8 cellular contexts compared by ENCODE assay signal in genomic region chr1:116826818-116827606, GRCh38.
A peak's percentile ranks its signal among the peaks of the same experiment; 100 is the strongest.
DNase-seq lines count a peak whose midpoint lies in the region; ATAC-seq, FAIRE-seq and TF ChIP-seq lines count a peak whose summit lies in the region.

No MANE protein-coding gene starts in this region.

- H3K9me3 ChIP-seq in prostate gland: no peaks in the 10 kb centered on the region

- H3K4me3 ChIP-seq in KMS-11 (IDR thresholded peaks at IDR 0.05; ENCODE audit: insufficient read depth, low read depth, low read length): no peak overlapping the region
- H3K4me3 ChIP-seq in prostate gland: no peak overlapping the region

- no peak overlapping the region for H3K9ac ChIP-seq in KMS-11

- peak; percentile 75 for FAIRE-seq in GM12891 (lab: Jason Lieb, UNC)

- no peaks in the 10 kb centered on the region for H3K27me3 ChIP-seq in KMS-11 (ENCODE audit: insufficient read depth, low read depth)
- no peaks in the 10 kb centered on the region for H3K27me3 ChIP-seq in prostate gland (replicated peaks; ENCODE audit: insufficient read depth)

- no peaks in the 10 kb centered on the region for H3K79me2 ChIP-seq in KMS-11 (ENCODE audit: insufficient read depth, low read depth)

- ATAC-seq in GM21786 (IDR thresholded peaks at IDR 0.05; ENCODE audit: unreplicated experiment) (peak; percentile 91), HG03025 (IDR thresholded peaks at IDR 0.05; ENCODE audit: low FRiP score, unreplicated experiment) (no peak)

- H4K20me1 ChIP-seq in KMS-11 (ENCODE audit: insufficient read depth): no peaks in the 10 kb centered on the region

- peak overlapping the region; percentile 43 for H3K27ac ChIP-seq in KMS-11
- H3K27ac ChIP-seq in prostate gland: no peak overlapping the region

- no peaks in the 10 kb centered on the region for H3K36me3 ChIP-seq in KMS-11 (ENCODE audit: insufficient read depth)
- no peaks in the 10 kb centered on the region for H3K36me3 ChIP-seq in prostate gland

- peaks cover 16% of the 10 kb centered on the region for H3K4me1 ChIP-seq in KMS-11 (ENCODE audit: low read depth, poor library complexity, severe bottlenecking)
- H3K4me1 ChIP-seq in prostate gland (replicated peaks): no peaks in the 10 kb centered on the region

- TF ChIP-seq CTCF in KMS-11 (conservative IDR thresholded peaks at IDR 0.05; ENCODE audit: low read depth, low read length) (no peak), prostate gland (IDR thresholded peaks at IDR 0.05) (no peak)

- intact Hi-C loops in prostate gland (cut with DNase I): no loop called here

- DNase-seq in GM12891 (ENCODE audit: insufficient read length, low spot score): peak; percentile 43
- DNase-seq in activated CD4-positive, alpha-beta T cell treated with anti-CD3 and anti-CD28 coated beads for 48 hours: peak; percentile 83
- peak; percentile 95 for DNase-seq in glomerular visceral epithelial cell (ENCODE audit: extremely low spot score)
- DNase-seq in prostate gland (ENCODE audit: low spot score): no peak
- DNase-seq in cortex of kidney (lab: John Stamatoyannopoulos, UW): no peak

- H3K4me2 ChIP-seq in KMS-11: peak overlapping the region; percentile 8; the same call in 1 of the 2 replicates

- WGBS in prostate gland: 75% methylated on average over 9 of the region's 9 CpGs

- TF ChIP-seq POLR2A in GM12891 (IDR thresholded peaks at IDR 0.05; ENCODE audit: low read depth, low read length) (no peak), prostate gland (IDR thresholded peaks at IDR 0.05) (no peak)

- H2AFZ ChIP-seq in KMS-11 (ENCODE audit: low read depth): peak overlapping the region; percentile 59; the same call in 1 of the 2 replicates

TF ChIP-seq in GM12891, 5 proteins besides CTCF, POLR2A, EP300 and RAD21:
- no peak for TF ChIP-seq TAF1 (IDR thresholded peaks at IDR 0.05; ENCODE audit: low read depth, low read length)
- peak; percentile 62 for TF ChIP-seq SPI1 (IDR thresholded peaks at IDR 0.05; ENCODE audit: low read depth, low read length)
- TF ChIP-seq POU2F2 (IDR thresholded peaks at IDR 0.05; ENCODE audit: low read depth, low read length): peak; percentile 9; the same call in 1 of the 2 replicates

Comparison
In these comparisons a context has a peak if more than half of its experiments do, and no peak if none do; other contexts are left out.
1. DNase-seq: peak in GM12891 (single experiment), activated CD4-positive, alpha-beta T cell treated with anti-CD3 and anti-CD28 coated beads for 48 hours (single experiment) and glomerular visceral epithelial cell (single experiment); none in prostate gland (single experiment) and cortex of kidney (single experiment).